Comparison of ENCODE assay signal across 8 cellular contexts in genomic region chr11:123166095-123166559, GRCh38. TPM values are rescaled to one million over a fixed set of nuclear protein-coding genes. Genes with fewer than 3 reads are reported as not detected.
DNase-seq lines count a peak whose midpoint lies in the region; TF ChIP-seq lines count a peak whose summit lies in the region.

No MANE protein-coding gene starts in this region.

- no peak overlapping the region for H3K4me3 ChIP-seq in fibroblast of villous mesenchyme (ENCODE audit: low read depth, low read length)

- intact Hi-C loops in activated CD4-positive, alpha-beta T cell treated with anti-CD3 and anti-CD28 coated beads, Interleukin-2, amount 10 ng/mL, durations not matched to agents 24 days and 14 days (cut with micrococcal nuclease) = no loop called here

- H3K27me3 Mint-ChIP-seq in activated CD4-positive, alpha-beta T cell treated with anti-CD3 and anti-CD28 coated beads, Interleukin-2, amount 10 ng/mL, durations not matched to agents 24 days and 14 days = peaks cover 11% of the 10 kb centered on the region
- H3K27me3 Mint-ChIP-seq in progenitor cell of endocrine pancreas = peaks cover 30% of the 10 kb centered on the region

- no peaks in the 10 kb centered on the region for H3K4me1 Mint-ChIP-seq in activated CD4-positive, alpha-beta T cell treated with anti-CD3 and anti-CD28 coated beads, Interleukin-2, amount 10 ng/mL, durations not matched to agents 24 days and 14 days
- H3K4me1 Mint-ChIP-seq in progenitor cell of endocrine pancreas (ENCODE audit: low read depth) = no peaks in the 10 kb centered on the region

- DNase-seq in activated CD4-positive, alpha-beta T cell treated with anti-CD3 and anti-CD28 coated beads, Interleukin-2, amount 10 ng/mL, durations not matched to agents 24 days and 14 days = peak; percentile 76
- DNase-seq in activated CD4-positive, alpha-beta T cell treated with anti-CD3 and anti-CD28 coated beads, Interleukin-2, amount 50 U/mL, for 4 hours = no peak
- DNase-seq in RPMI7951 (ENCODE audit: low read depth) (peak; percentile 94), fibroblast of villous mesenchyme (ENCODE audit: low read depth) (peak; percentile 99), progenitor cell of endocrine pancreas (ENCODE audit: low spot score, unreplicated experiment) (peak; percentile 21), NCI-H345 (lab: John Stamatoyannopoulos, UW) (no peak), NCI-H510A (lab: John Stamatoyannopoulos, UW) (no peak), hippocampal formation (lab: John Stamatoyannopoulos, UW) (no peak)

- H3K9me3 Mint-ChIP-seq in activated CD4-positive, alpha-beta T cell treated with anti-CD3 and anti-CD28 coated beads, Interleukin-2, amount 10 ng/mL, durations not matched to agents 24 days and 14 days = no peaks in the 10 kb centered on the region
- no peaks in the 10 kb centered on the region for H3K9me3 Mint-ChIP-seq in progenitor cell of endocrine pancreas (ENCODE audit: low read depth)

- no peaks in the 10 kb centered on the region for H3K36me3 Mint-ChIP-seq in activated CD4-positive, alpha-beta T cell treated with anti-CD3 and anti-CD28 coated beads, Interleukin-2, amount 10 ng/mL, durations not matched to agents 24 days and 14 days (ENCODE audit: low read depth)
- H3K36me3 Mint-ChIP-seq in progenitor cell of endocrine pancreas (ENCODE audit: insufficient read depth) = no peaks in the 10 kb centered on the region

- no peak overlapping the region for H3K4me3 Mint-ChIP-seq in activated CD4-positive, alpha-beta T cell treated with anti-CD3 and anti-CD28 coated beads, Interleukin-2, amount 10 ng/mL, durations not matched to agents 24 days and 14 days
- H3K4me3 Mint-ChIP-seq in progenitor cell of endocrine pancreas (ENCODE audit: low read depth) = no peak overlapping the region

- TF ChIP-seq CTCF in fibroblast of villous mesenchyme (IDR thresholded peaks at IDR 0.05; ENCODE audit: insufficient read depth, low read depth, low read length) = peak; percentile 81
- TF ChIP-seq CTCF in progenitor cell of endocrine pancreas (IDR thresholded peaks at IDR 0.05; ENCODE audit: unreplicated experiment) = peak; percentile 69

- no peak overlapping the region for H3K27ac Mint-ChIP-seq in activated CD4-positive, alpha-beta T cell treated with anti-CD3 and anti-CD28 coated beads, Interleukin-2, amount 10 ng/mL, durations not matched to agents 24 days and 14 days
- no peak overlapping the region for H3K27ac Mint-ChIP-seq in progenitor cell of endocrine pancreas

RNA-seq across cellular contexts. Expression of gene CLMP, which starts 28.9 kb away (rescaled TPM):
- 0.05 and 0.12 TPM in 2 replicates for total RNA-seq in activated CD4-positive, alpha-beta T cell treated with anti-CD3 and anti-CD28 coated beads, Interleukin-2, amount 10 ng/mL, durations not matched to agents 24 days and 14 days
- 42.7 and 44.9 TPM in 2 replicates for total RNA-seq in RPMI7951 (2014; rRNA removed; shearing (Covaris generic))
- total RNA-seq in fibroblast of villous mesenchyme (115 and 147 TPM in 2 replicates), progenitor cell of endocrine pancreas (2.3 and 4.0 TPM in 2 replicates)

Comparison
In these comparisons a context has a peak if more than half of its experiments do, and no peak if none do; other contexts are left out.
1. DNase-seq: peak in activated CD4-positive, alpha-beta T cell treated with anti-CD3 and anti-CD28 coated beads, Interleukin-2, amount 10 ng/mL, durations not matched to agents 24 days and 14 days (single experiment), RPMI7951 (single experiment), fibroblast of villous mesenchyme (single experiment) and progenitor cell of endocrine pancreas (single experiment); none in activated CD4-positive, alpha-beta T cell treated with anti-CD3 and anti-CD28 coated beads, Interleukin-2, amount 50 U/mL, for 4 hours (0 of 2), NCI-H345 (single experiment), NCI-H510A (single experiment) and hippocampal formation (0 of 2).